ENCODE assay signal across 2 cellular contexts in the genomic region with DNA sequence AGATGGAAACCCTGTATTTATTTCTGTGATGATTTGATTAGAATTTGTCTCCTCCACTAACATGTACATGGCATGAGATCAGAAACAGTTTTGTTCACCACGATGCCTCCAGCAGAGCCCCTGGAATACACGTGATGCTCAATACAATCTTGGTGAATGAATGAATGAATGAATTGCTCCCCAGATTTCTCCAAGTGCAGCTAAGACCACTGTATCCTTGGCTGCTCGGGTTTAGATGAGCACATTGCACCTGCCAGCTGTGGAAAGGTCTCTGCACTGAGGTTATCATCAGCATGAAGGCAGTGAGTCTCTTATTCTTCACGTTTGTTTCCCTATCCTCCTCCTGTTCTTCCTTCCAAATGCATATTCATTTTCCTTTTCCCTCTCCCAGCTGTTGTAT.
TF ChIP-seq lines count a peak whose summit lies in the region.

No MANE protein-coding gene starts in this region.

TF ChIP-seq in SK-N-SH, 30 proteins besides CTCF, POLR2A, EP300 and RAD21:
- TF ChIP-seq GATA2 (CRISPR knock-in tag; IDR thresholded peaks at IDR 0.05): no peak
- TF ChIP-seq, protein P1, sequence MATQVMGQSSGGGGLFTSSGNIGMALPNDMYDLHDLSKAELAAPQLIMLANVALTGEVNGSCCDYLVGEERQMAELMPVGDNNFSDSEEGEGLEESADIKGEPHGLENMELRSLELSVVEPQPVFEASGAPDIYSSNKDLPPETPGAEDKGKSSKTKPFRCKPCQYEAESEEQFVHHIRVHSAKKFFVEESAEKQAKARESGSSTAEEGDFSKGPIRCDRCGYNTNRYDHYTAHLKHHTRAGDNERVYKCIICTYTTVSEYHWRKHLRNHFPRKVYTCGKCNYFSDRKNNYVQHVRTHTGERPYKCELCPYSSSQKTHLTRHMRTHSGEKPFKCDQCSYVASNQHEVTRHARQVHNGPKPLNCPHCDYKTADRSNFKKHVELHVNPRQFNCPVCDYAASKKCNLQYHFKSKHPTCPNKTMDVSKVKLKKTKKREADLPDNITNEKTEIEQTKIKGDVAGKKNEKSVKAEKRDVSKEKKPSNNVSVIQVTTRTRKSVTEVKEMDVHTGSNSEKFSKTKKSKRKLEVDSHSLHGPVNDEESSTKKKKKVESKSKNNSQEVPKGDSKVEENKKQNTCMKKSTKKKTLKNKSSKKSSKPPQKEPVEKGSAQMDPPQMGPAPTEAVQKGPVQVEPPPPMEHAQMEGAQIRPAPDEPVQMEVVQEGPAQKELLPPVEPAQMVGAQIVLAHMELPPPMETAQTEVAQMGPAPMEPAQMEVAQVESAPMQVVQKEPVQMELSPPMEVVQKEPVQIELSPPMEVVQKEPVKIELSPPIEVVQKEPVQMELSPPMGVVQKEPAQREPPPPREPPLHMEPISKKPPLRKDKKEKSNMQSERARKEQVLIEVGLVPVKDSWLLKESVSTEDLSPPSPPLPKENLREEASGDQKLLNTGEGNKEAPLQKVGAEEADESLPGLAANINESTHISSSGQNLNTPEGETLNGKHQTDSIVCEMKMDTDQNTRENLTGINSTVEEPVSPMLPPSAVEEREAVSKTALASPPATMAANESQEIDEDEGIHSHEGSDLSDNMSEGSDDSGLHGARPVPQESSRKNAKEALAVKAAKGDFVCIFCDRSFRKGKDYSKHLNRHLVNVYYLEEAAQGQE (IDR thresholded peaks at IDR 0.05; ENCODE audit: low read depth, low read length): no peak
- no peak for TF ChIP-seq NRF1 (IDR thresholded peaks at IDR 0.05; ENCODE audit: low read depth, low read length)
- TF ChIP-seq JUND (IDR thresholded peaks at IDR 0.05): no peak
- TF ChIP-seq, protein P2, sequence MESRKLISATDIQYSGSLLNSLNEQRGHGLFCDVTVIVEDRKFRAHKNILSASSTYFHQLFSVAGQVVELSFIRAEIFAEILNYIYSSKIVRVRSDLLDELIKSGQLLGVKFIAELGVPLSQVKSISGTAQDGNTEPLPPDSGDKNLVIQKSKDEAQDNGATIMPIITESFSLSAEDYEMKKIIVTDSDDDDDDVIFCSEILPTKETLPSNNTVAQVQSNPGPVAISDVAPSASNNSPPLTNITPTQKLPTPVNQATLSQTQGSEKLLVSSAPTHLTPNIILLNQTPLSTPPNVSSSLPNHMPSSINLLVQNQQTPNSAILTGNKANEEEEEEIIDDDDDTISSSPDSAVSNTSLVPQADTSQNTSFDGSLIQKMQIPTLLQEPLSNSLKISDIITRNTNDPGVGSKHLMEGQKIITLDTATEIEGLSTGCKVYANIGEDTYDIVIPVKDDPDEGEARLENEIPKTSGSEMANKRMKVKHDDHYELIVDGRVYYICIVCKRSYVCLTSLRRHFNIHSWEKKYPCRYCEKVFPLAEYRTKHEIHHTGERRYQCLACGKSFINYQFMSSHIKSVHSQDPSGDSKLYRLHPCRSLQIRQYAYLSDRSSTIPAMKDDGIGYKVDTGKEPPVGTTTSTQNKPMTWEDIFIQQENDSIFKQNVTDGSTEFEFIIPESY (IDR thresholded peaks at IDR 0.05; ENCODE audit: borderline replicate concordance, low read depth): no peak
- TF ChIP-seq CHD2 (IDR thresholded peaks at IDR 0.05; ENCODE audit: low read length, partially characterized antibody): no peak
- no peak for TF ChIP-seq MXI1 (IDR thresholded peaks at IDR 0.05; ENCODE audit: low read depth, low read length)
- TF ChIP-seq EZH2phosphoT487 (IDR thresholded peaks at IDR 0.05; ENCODE audit: borderline replicate concordance, low read depth): no peak
- TF ChIP-seq, protein P3, sequence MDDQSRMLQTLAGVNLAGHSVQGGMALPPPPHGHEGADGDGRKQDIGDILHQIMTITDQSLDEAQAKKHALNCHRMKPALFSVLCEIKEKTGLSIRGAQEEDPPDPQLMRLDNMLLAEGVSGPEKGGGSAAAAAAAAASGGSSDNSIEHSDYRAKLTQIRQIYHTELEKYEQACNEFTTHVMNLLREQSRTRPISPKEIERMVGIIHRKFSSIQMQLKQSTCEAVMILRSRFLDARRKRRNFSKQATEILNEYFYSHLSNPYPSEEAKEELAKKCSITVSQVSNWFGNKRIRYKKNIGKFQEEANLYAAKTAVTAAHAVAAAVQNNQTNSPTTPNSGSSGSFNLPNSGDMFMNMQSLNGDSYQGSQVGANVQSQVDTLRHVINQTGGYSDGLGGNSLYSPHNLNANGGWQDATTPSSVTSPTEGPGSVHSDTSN (IDR thresholded peaks at IDR 0.05): no peak
TF ChIP-seq in SK-N-SH: peak in this region for 0.

TF ChIP-seq in SK-N-SH treated with all-trans-retinoic acid at 6 μM for 48 hours, 23 proteins besides CTCF, POLR2A, EP300 and RAD21:
- TF ChIP-seq ZNF565 (CRISPR knock-in tag; conservative IDR thresholded peaks at IDR 0.05; ENCODE audit: low read depth): no peak
- no peak for TF ChIP-seq PPARA (CRISPR knock-in tag; IDR thresholded peaks at IDR 0.05; ENCODE audit: borderline replicate concordance)
- TF ChIP-seq CSDC2 (CRISPR knock-in tag; IDR thresholded peaks at IDR 0.05): no peak
- no peak for TF ChIP-seq ESRRG (CRISPR knock-in tag; IDR thresholded peaks at IDR 0.05)
- no peak for TF ChIP-seq ARNTL (CRISPR knock-in tag; IDR thresholded peaks at IDR 0.05; ENCODE audit: borderline replicate concordance, low read depth)
- no peak for TF ChIP-seq ZFP3 (CRISPR knock-in tag; IDR thresholded peaks at IDR 0.05)
- TF ChIP-seq RARB (CRISPR knock-in tag; IDR thresholded peaks at IDR 0.05): no peak
- TF ChIP-seq SNAI2 (CRISPR knock-in tag; IDR thresholded peaks at IDR 0.05): no peak
- TF ChIP-seq ZNF70 (CRISPR knock-in tag; IDR thresholded peaks at IDR 0.05): no peak
- TF ChIP-seq, protein P4, sequence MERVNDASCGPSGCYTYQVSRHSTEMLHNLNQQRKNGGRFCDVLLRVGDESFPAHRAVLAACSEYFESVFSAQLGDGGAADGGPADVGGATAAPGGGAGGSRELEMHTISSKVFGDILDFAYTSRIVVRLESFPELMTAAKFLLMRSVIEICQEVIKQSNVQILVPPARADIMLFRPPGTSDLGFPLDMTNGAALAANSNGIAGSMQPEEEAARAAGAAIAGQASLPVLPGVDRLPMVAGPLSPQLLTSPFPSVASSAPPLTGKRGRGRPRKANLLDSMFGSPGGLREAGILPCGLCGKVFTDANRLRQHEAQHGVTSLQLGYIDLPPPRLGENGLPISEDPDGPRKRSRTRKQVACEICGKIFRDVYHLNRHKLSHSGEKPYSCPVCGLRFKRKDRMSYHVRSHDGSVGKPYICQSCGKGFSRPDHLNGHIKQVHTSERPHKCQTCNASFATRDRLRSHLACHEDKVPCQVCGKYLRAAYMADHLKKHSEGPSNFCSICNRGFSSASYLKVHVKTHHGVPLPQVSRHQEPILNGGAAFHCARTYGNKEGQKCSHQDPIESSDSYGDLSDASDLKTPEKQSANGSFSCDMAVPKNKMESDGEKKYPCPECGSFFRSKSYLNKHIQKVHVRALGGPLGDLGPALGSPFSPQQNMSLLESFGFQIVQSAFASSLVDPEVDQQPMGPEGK (CRISPR knock-in tag; IDR thresholded peaks at IDR 0.05; ENCODE audit: borderline replicate concordance): no peak
- TF ChIP-seq, protein P5, sequence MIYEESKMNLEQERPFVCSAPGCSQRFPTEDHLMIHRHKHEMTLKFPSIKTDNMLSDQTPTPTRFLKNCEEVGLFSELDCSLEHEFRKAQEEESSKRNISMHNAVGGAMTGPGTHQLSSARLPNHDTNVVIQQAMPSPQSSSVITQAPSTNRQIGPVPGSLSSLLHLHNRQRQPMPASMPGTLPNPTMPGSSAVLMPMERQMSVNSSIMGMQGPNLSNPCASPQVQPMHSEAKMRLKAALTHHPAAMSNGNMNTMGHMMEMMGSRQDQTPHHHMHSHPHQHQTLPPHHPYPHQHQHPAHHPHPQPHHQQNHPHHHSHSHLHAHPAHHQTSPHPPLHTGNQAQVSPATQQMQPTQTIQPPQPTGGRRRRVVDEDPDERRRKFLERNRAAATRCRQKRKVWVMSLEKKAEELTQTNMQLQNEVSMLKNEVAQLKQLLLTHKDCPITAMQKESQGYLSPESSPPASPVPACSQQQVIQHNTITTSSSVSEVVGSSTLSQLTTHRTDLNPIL (CRISPR knock-in tag; IDR thresholded peaks at IDR 0.05; ENCODE audit: low read depth): no peak
- TF ChIP-seq ZNF8 (CRISPR knock-in tag; IDR thresholded peaks at IDR 0.05): no peak
- TF ChIP-seq BACH2 (CRISPR knock-in tag; IDR thresholded peaks at IDR 0.05; ENCODE audit: borderline replicate concordance): no peak
- TF ChIP-seq ISL1 (CRISPR knock-in tag; IDR thresholded peaks at IDR 0.05): no peak
- no peak for TF ChIP-seq ZFP30 (CRISPR knock-in tag; IDR thresholded peaks at IDR 0.05)
- TF ChIP-seq, protein P6, sequence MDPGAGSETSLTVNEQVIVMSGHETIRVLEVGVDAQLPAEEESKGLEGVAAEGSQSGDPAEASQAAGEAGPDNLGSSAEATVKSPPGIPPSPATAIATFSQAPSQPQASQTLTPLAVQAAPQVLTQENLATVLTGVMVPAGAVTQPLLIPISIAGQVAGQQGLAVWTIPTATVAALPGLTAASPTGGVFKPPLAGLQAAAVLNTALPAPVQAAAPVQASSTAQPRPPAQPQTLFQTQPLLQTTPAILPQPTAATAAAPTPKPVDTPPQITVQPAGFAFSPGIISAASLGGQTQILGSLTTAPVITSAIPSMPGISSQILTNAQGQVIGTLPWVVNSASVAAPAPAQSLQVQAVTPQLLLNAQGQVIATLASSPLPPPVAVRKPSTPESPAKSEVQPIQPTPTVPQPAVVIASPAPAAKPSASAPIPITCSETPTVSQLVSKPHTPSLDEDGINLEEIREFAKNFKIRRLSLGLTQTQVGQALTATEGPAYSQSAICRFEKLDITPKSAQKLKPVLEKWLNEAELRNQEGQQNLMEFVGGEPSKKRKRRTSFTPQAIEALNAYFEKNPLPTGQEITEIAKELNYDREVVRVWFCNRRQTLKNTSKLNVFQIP (CRISPR knock-in tag; IDR thresholded peaks at IDR 0.05; ENCODE audit: borderline replicate concordance, low read depth): no peak
- no peak for TF ChIP-seq ZC3H10 (CRISPR knock-in tag; IDR thresholded peaks at IDR 0.05)
- no peak for TF ChIP-seq GLIS3 (CRISPR knock-in tag; IDR thresholded peaks at IDR 0.05)
- TF ChIP-seq, protein P7, sequence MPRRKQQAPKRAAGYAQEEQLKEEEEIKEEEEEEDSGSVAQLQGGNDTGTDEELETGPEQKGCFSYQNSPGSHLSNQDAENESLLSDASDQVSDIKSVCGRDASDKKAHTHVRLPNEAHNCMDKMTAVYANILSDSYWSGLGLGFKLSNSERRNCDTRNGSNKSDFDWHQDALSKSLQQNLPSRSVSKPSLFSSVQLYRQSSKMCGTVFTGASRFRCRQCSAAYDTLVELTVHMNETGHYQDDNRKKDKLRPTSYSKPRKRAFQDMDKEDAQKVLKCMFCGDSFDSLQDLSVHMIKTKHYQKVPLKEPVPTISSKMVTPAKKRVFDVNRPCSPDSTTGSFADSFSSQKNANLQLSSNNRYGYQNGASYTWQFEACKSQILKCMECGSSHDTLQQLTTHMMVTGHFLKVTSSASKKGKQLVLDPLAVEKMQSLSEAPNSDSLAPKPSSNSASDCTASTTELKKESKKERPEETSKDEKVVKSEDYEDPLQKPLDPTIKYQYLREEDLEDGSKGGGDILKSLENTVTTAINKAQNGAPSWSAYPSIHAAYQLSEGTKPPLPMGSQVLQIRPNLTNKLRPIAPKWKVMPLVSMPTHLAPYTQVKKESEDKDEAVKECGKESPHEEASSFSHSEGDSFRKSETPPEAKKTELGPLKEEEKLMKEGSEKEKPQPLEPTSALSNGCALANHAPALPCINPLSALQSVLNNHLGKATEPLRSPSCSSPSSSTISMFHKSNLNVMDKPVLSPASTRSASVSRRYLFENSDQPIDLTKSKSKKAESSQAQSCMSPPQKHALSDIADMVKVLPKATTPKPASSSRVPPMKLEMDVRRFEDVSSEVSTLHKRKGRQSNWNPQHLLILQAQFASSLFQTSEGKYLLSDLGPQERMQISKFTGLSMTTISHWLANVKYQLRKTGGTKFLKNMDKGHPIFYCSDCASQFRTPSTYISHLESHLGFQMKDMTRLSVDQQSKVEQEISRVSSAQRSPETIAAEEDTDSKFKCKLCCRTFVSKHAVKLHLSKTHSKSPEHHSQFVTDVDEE (CRISPR knock-in tag; IDR thresholded peaks at IDR 0.05): no peak
- no peak for TF ChIP-seq OSR1 (CRISPR knock-in tag; IDR thresholded peaks at IDR 0.05)
